ENCODE assay signal across 2 cellular contexts in genomic region chr3:55567121-55567520, GRCh38.
TF ChIP-seq lines count a peak whose summit lies in the region.

No MANE protein-coding gene starts in this region.

TF ChIP-seq in IMR-90, 13 proteins besides CTCF, POLR2A, EP300 and RAD21:
- TF ChIP-seq MAZ (IDR thresholded peaks at IDR 0.05; ENCODE audit: borderline replicate concordance, low read depth, low read length) (no peak), MXI1 (IDR thresholded peaks at IDR 0.05; ENCODE audit: borderline replicate concordance, low read depth, low read length) (no peak), CHD1 (IDR thresholded peaks at IDR 0.05; ENCODE audit: low read depth, low read length) (no peak), ELK1 (IDR thresholded peaks at IDR 0.05; ENCODE audit: borderline replicate concordance, low read depth, low read length) (no peak), RCOR1 (IDR thresholded peaks at IDR 0.05; ENCODE audit: insufficient replicate concordance, low read length) (no peak), SMC3 (IDR thresholded peaks at IDR 0.05; ENCODE audit: low read depth, low read length) (no peak), MAFK (IDR thresholded peaks at IDR 0.05; ENCODE audit: low read depth, low read length) (no peak), FOS (IDR thresholded peaks at IDR 0.05; ENCODE audit: low read depth, low read length) (no peak), NFE2L2 (IDR thresholded peaks at IDR 0.05; ENCODE audit: low read depth, low read length) (no peak), BHLHE40 (IDR thresholded peaks at IDR 0.05; ENCODE audit: low read depth, low read length) (no peak), CEBPB (IDR thresholded peaks at IDR 0.05; ENCODE audit: low read depth, low read length) (no peak), USF2 (IDR thresholded peaks at IDR 0.05; ENCODE audit: low read depth, low read length) (no peak), RFX5 (IDR thresholded peaks at IDR 0.05; ENCODE audit: low read depth, low read length) (no peak)

TF ChIP-seq in H1, 55 proteins besides CTCF, POLR2A, EP300 and RAD21:
- TF ChIP-seq TEAD4 (IDR thresholded peaks at IDR 0.05; ENCODE audit: low read depth, low read length) (no peak), JUN (IDR thresholded peaks at IDR 0.05; ENCODE audit: low read depth, low read length) (no peak), KDM4A (IDR thresholded peaks at IDR 0.05; ENCODE audit: low read depth, low read length, severe bottlenecking) (no peak), ATF3 (IDR thresholded peaks at IDR 0.05; ENCODE audit: insufficient read depth, low read depth, low read length) (no peak), RBBP5 (IDR thresholded peaks at IDR 0.05; ENCODE audit: borderline replicate concordance, low read depth, low read length) (no peak), BCL11A (IDR thresholded peaks at IDR 0.05; ENCODE audit: low read depth in 2 of 2, low read length in 2 of 2) (no peak), RXRA (IDR thresholded peaks at IDR 0.05; ENCODE audit: insufficient read depth, low read depth, low read length) (no peak), GTF2F1 (IDR thresholded peaks at IDR 0.05; ENCODE audit: borderline replicate concordance, low read depth, low read length) (no peak), NRF1 (IDR thresholded peaks at IDR 0.05; ENCODE audit: low read depth, low read length) (no peak), TAF7 (optimal IDR thresholded peaks at IDR 0.05; ENCODE audit: borderline replicate concordance, low read depth, low read length) (no peak), KDM5A (IDR thresholded peaks at IDR 0.05; ENCODE audit: low read length) (no peak), SAP30 (IDR thresholded peaks at IDR 0.05; ENCODE audit: insufficient read depth, insufficient replicate concordance, low read length) (no peak), SRF (IDR thresholded peaks at IDR 0.05; ENCODE audit: low read depth, low read length) (no peak), CHD1 (IDR thresholded peaks at IDR 0.05; ENCODE audit: low read depth, low read length) (no peak)
